In the genomic region with DNA sequence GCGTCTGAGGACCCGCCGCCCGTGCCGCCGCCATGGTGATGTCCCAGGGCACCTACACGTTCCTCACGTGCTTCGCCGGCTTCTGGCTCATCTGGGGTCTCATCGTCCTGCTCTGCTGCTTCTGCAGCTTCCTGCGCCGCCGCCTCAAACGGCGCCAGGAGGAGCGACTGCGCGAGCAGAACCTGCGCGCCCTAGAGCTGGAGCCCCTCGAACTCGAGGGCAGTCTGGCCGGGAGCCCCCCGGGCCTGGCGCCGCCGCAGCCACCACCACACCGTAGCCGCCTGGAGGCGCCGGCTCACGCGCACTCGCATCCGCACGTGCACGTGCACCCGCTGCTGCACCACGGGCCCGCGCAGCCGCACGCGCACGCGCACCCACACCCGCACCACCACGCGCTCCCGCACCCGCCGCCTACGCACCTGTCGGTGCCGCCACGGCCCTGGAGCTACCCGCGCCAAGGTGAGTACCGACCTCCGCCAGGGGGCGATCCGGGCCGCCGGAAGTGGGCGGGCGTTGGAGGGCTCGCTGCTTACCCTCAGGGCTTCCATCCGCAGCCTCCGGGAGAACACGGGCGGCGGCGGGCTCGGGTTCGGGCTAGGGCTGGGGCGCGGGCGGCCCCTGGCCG, we compare ENCODE assay signal across 8 cellular contexts. TPM values are rescaled to one million over a fixed set of nuclear protein-coding genes. Genes with fewer than 3 reads are reported as not detected.
DNase-seq lines count a peak whose midpoint lies in the region; ATAC-seq and TF ChIP-seq lines count a peak whose summit lies in the region.

No MANE protein-coding gene starts in this region.

- H3K27ac ChIP-seq in hepatocyte, result peak overlapping the region; percentile 95
- peak overlapping the region; percentile 68 to 78 (median 75) for H3K27ac ChIP-seq in gastrocnemius medialis

- in situ Hi-C loops in gastrocnemius medialis (cut with MboI; ENCODE audit: low sequenced_read_pairs in 4 of 4), result loop anchor here in 1 of 4 donors (10.0 kb wide), 1 partner anchor 50 kb away; the partner anchor contains the start of genes F12 and PFN3

- H3K27me3 ChIP-seq in hepatocyte (no peaks in the 10 kb centered on the region), gastrocnemius medialis (peaks cover 2 to 12% (median 7%) of the 10 kb centered on the region in 3 donors)

- H3K36me3 ChIP-seq in hepatocyte (replicated peaks; ENCODE audit: insufficient read depth, low read depth) (no peaks in the 10 kb centered on the region), gastrocnemius medialis (no peaks in the 10 kb centered on the region)

- H3K4me3 ChIP-seq in HFF-Myc (replicated peaks; ENCODE audit: low read depth, low read length) (peak overlapping the region; percentile 45), hepatocyte (peak overlapping the region; percentile 62), gastrocnemius medialis (peak overlapping the region; percentile 55 to 93 (median 73))

- ATAC-seq in gastrocnemius medialis, result peak; percentile 68 to 70

- DNase-seq in HFF-Myc (ENCODE audit: extremely low read depth, low read depth) (no peak), NCI-H1048 (lab: John Stamatoyannopoulos, UW) (peak; percentile 54), T-helper 1 cell (peak; percentile 85 to 93 (median 89)), amniotic epithelial cell (ENCODE audit: low read depth) (peak; percentile 40), hepatocyte (ENCODE audit: low spot score) (peak; percentile 94), gastrocnemius medialis (peak; percentile 54 to 78), A172 (ENCODE audit: low spot score) (no peak)

- no peaks in the 10 kb centered on the region for H3K79me2 ChIP-seq in hepatocyte

- peaks cover 17% of the 10 kb centered on the region for H4K20me1 ChIP-seq in hepatocyte (ENCODE audit: insufficient read depth, poor library complexity, severe bottlenecking)

- peak overlapping the region; percentile 82 for H2AFZ ChIP-seq in hepatocyte

- TF ChIP-seq POLR2A in gastrocnemius medialis (IDR thresholded peaks at IDR 0.05), result peak; percentile 26 to 37

- intact Hi-C loops in gastrocnemius medialis (cut with DNase I; ENCODE audit: low total_unique reads), result loop anchor here (1.0 to 10.0 kb wide), 4 partner anchors 42 to 340 kb away; partner anchors contain the start of genes MXD3 and PDLIM7

- 1% methylated on average over 50 of the region's 80 CpGs for WGBS in hepatocyte (ENCODE audit: low lambda C conversion rate, missing lambda C conversion rate)

- H3K9me3 ChIP-seq in hepatocyte (ENCODE audit: low read depth) (no peaks in the 10 kb centered on the region), gastrocnemius medialis (no peaks in the 10 kb centered on the region)

- H3K9me2 ChIP-seq in hepatocyte (replicated peaks; ENCODE audit: insufficient read depth), result no peaks in the 10 kb centered on the region

- H3K4me1 ChIP-seq in hepatocyte (ENCODE audit: insufficient read depth) (peaks cover 16% of the 10 kb centered on the region), gastrocnemius medialis (peaks cover 9 to 25% of the 10 kb centered on the region in 2 donors)

- H3K4me2 ChIP-seq in hepatocyte, result peak overlapping the region; percentile 97

- peak; percentile 79 for TF ChIP-seq CTCF in GM12872 (IDR thresholded peaks at IDR 0.05; ENCODE audit: insufficient read depth, low read depth, low read length)
- peak; percentile 55 for TF ChIP-seq CTCF in HFF-Myc (IDR thresholded peaks at IDR 0.05; ENCODE audit: low read depth, low read length, missing control alignments)
- peak; percentile 65 for TF ChIP-seq CTCF in hepatocyte (IDR thresholded peaks at IDR 0.05; ENCODE audit: poor library complexity)
- TF ChIP-seq CTCF in gastrocnemius medialis (IDR thresholded peaks at IDR 0.05 in 4 of 5, conservative IDR thresholded peaks at IDR 0.05 in 1 of 5), result peak; percentile 64 to 93 (median 74)

RNA-seq across cellular contexts. Expression of gene PRR7, which starts 8.5 kb away (rescaled TPM):
- total RNA-seq in hepatocyte (4.8 TPM in 2 replicates), gastrocnemius medialis (1 to 10 TPM in 2 of 4 donors, under 1 TPM in 1, not detected in 1; 0.63 to 2.0 (median 1.4) TPM)
- 11.7 and 14.3 TPM in 2 replicates for polyA plus RNA-seq in hepatocyte
- total RNA-seq in A172 (2014; rRNA removed; shearing (Covaris generic)), result 58.8 and 72.4 TPM in 2 replicates

RNA-seq across cellular contexts. Expression of gene DBN1, which starts 18.3 kb away (rescaled TPM):
- total RNA-seq in hepatocyte (83.7 and 107 TPM in 2 replicates), gastrocnemius medialis (10 to 100 TPM; 16.3 to 27.5 (median 23.2) TPM)
- 116 and 122 TPM in 2 replicates for polyA plus RNA-seq in hepatocyte
- total RNA-seq in A172 (2014; rRNA removed; shearing (Covaris generic)), result 343 and 354 TPM in 2 replicates

RNA-seq across cellular contexts. Expression of gene GRK6, which starts 28.7 kb away (rescaled TPM):
- 29.3 and 31.6 TPM in 2 replicates for total RNA-seq in hepatocyte
- polyA plus RNA-seq in hepatocyte, result 27.3 and 31.1 TPM in 2 replicates
- total RNA-seq in gastrocnemius medialis, result 10 to 100 TPM; 12.7 to 40.5 (median 32.2) TPM
- 59.3 and 67.6 TPM in 2 replicates for total RNA-seq in A172 (2014; rRNA removed; shearing (Covaris generic))

RNA-seq across cellular contexts. Expression of gene PDLIM7, which starts 42.3 kb away (rescaled TPM):
- 43.5 and 57.1 TPM in 2 replicates for total RNA-seq in hepatocyte
- polyA plus RNA-seq in hepatocyte, result 143 and 156 TPM in 2 replicates
- 100 to 1,000 TPM; 132 to 244 (median 220) TPM for total RNA-seq in gastrocnemius medialis
- 189 and 215 TPM in 2 replicates for total RNA-seq in A172 (2014; rRNA removed; shearing (Covaris generic))

RNA-seq across cellular contexts. Expression of gene F12, which starts 45.8 kb away (rescaled TPM):
- total RNA-seq in hepatocyte (16.5 and 18.2 TPM in 2 replicates), gastrocnemius medialis (1 to 10 TPM in 1 of 4 donors, under 1 TPM in 2, not detected in 1; 0.36 to 1.2 (median 0.95) TPM)
- polyA plus RNA-seq in hepatocyte, result 46.6 and 49.8 TPM in 2 replicates
- 5.6 and 11.3 TPM in 2 replicates for total RNA-seq in A172 (2014; rRNA removed; shearing (Covaris generic))

Comparison
In these comparisons a context has a peak if more than half of its experiments do, and no peak if none do; other contexts are left out.
1. DNase-seq: peak in NCI-H1048 (single experiment), T-helper 1 cell (5 of 5), amniotic epithelial cell (single experiment), hepatocyte (single experiment) and gastrocnemius medialis (2 of 2); none in HFF-Myc (single experiment) and A172 (single experiment).
2. RNA of gene PRR7, which starts 8.5 kb away (total RNA-seq): 58.8 to 72.4 TPM in A172; 4.8 TPM in hepatocyte and 0.63 to 2.0 TPM in gastrocnemius medialis; every median in the first group is over 10 times any median in the second.
3. Peak in every context shown above with its lines, with median percentiles within 50 percentile points of each other: CTCF ChIP-seq and H3K4me3 ChIP-seq.